Comparison of ENCODE assay signal across 11 cellular contexts in genomic region chr6:42566614-42567208, GRCh38. TPM values are rescaled to one million over a fixed set of nuclear protein-coding genes. Genes with fewer than 3 reads are reported as not detected.
DNase-seq lines count a peak whose midpoint lies in the region; ATAC-seq and TF ChIP-seq lines count a peak whose summit lies in the region.
"Had no signal": no experiment of that assay in that cellular context is flagged by ENCODE, and none has a peak within 500 bp of the region (broad histone marks: within the 10 kb centered on the region; RNA-seq: fewer than 3 reads in every experiment).

No MANE protein-coding gene starts in this region.

- H3K4me3 ChIP-seq in Karpas-422 (ENCODE audit: low read length) = no peak overlapping the region
- no peak overlapping the region for H3K4me3 ChIP-seq in adipocyte (ENCODE audit: low read length)
- H3K4me3 ChIP-seq in neutrophil (ENCODE audit: low read depth in 1 of 2, low read length in 1 of 2) = peak overlapping the region; percentile 94 to 96
- H3K4me3 ChIP-seq in prostate gland = no peak overlapping the region

- DNase-seq in CD1c-positive myeloid dendritic cell (ENCODE audit: extremely low spot score) = peak; percentile 8
- no peak for DNase-seq in Karpas-422
- DNase-seq in adipocyte (ENCODE audit: low read depth) = no peak
- no peak for DNase-seq in NCI-H1417 treated with DMSO at 0.1 percent for 48 hours (lab: John Stamatoyannopoulos, UW)
- DNase-seq in prostate gland (ENCODE audit: low spot score) = no peak
- DNase-seq: adrenal gland; retina; stimulated activated CD4-positive, alpha-beta T cell treated with anti-CD3 and anti-CD28 coated beads, Interleukin-4, amount 100 ng/mL, for 24 hours had no signal

- intact Hi-C loops in prostate gland (cut with DNase I) = no loop called here

- no peak overlapping the region for H3K4me2 ChIP-seq in Karpas-422 (ENCODE audit: low read depth, low read length, poor library complexity, severe bottlenecking)

- H3K9me3 ChIP-seq in Karpas-422 (ENCODE audit: low read length) = no peaks in the 10 kb centered on the region
- no peaks in the 10 kb centered on the region for H3K9me3 ChIP-seq in adipocyte (ENCODE audit: control insufficient read depth, low read length)
- no peaks in the 10 kb centered on the region for H3K9me3 ChIP-seq in neutrophil
- H3K9me3 ChIP-seq in prostate gland = no peaks in the 10 kb centered on the region
- H3K9me3 ChIP-seq: adrenal gland had no signal

- peaks cover 37% of the 10 kb centered on the region for H3K4me1 ChIP-seq in Karpas-422 (ENCODE audit: low read length)
- peaks cover 25% of the 10 kb centered on the region for H3K4me1 ChIP-seq in adipocyte (ENCODE audit: control insufficient read depth, insufficient read depth, low read length)
- peaks cover 61 to 76% of the 10 kb centered on the region in 2 experiments for H3K4me1 ChIP-seq in neutrophil (ENCODE audit: control insufficient read depth in 1 of 2, insufficient read depth in 1 of 2, low read depth in 1 of 2, low read length in 1 of 2)
- H3K4me1 ChIP-seq in prostate gland (replicated peaks) = no peaks in the 10 kb centered on the region

- no peak for TF ChIP-seq POLR2A in prostate gland (IDR thresholded peaks at IDR 0.05)

- H3K79me2 ChIP-seq in Karpas-422 (ENCODE audit: low read length) = peaks cover 74% of the 10 kb centered on the region

- no peak overlapping the region for H2AFZ ChIP-seq in Karpas-422 (ENCODE audit: low read length)

- ATAC-seq in HG03571 (IDR thresholded peaks at IDR 0.05; ENCODE audit: unreplicated experiment) (no peak), GM19395 (IDR thresholded peaks at IDR 0.05; ENCODE audit: unreplicated experiment) (no peak)

- no peaks in the 10 kb centered on the region for H3K9me2 ChIP-seq in Karpas-422 (replicated peaks; ENCODE audit: insufficient read depth, low read length)

- H3K27ac ChIP-seq in Karpas-422 (ENCODE audit: low read length) = 0 out of 2 replicates have a peak overlapping the region, but pooled peaks have one; percentile 31
- peak overlapping the region; percentile 99 for H3K27ac ChIP-seq in neutrophil
- H3K27ac ChIP-seq in prostate gland = no peak overlapping the region

- WGBS in prostate gland = 76% methylated on average over 5 of the region's 5 CpGs

- H3K27me3 ChIP-seq in Karpas-422 (ENCODE audit: low read length) = no peaks in the 10 kb centered on the region
- H3K27me3 ChIP-seq in adipocyte (replicated peaks; ENCODE audit: control insufficient read depth, insufficient read depth, low read length) = no peaks in the 10 kb centered on the region
- no peaks in the 10 kb centered on the region for H3K27me3 ChIP-seq in neutrophil
- no peaks in the 10 kb centered on the region for H3K27me3 ChIP-seq in prostate gland (replicated peaks; ENCODE audit: insufficient read depth)
- H3K27me3 ChIP-seq: adrenal gland had no signal

- TF ChIP-seq CTCF in neutrophil (IDR thresholded peaks at IDR 0.05) (no peak), prostate gland (IDR thresholded peaks at IDR 0.05) (no peak)

- H3K36me3 ChIP-seq in Karpas-422 (ENCODE audit: insufficient read depth, low read length) = peaks cover 19% of the 10 kb centered on the region
- H3K36me3 ChIP-seq in adipocyte (ENCODE audit: control insufficient read depth, insufficient read depth, low read length, severe bottlenecking) = peaks cover 4% of the 10 kb centered on the region
- peaks cover 3% of the 10 kb centered on the region for H3K36me3 ChIP-seq in neutrophil
- H3K36me3 ChIP-seq in prostate gland = no peaks in the 10 kb centered on the region
- H3K36me3 ChIP-seq: adrenal gland had no signal

- no peak overlapping the region for H3K9ac ChIP-seq in Karpas-422 (ENCODE audit: low read length)
- H3K9ac ChIP-seq in adipocyte (ENCODE audit: low read length) = peak overlapping the region; percentile 25

- no peaks in the 10 kb centered on the region for H4K20me1 ChIP-seq in Karpas-422 (ENCODE audit: insufficient read depth, low read depth, low read length)

RNA-seq across cellular contexts. Expression of gene UBR2, which starts 2.9 kb away (rescaled TPM):
- 22.6 and 28.4 TPM in 2 replicates for total RNA-seq in Karpas-422 (2014; rRNA removed; shearing (Covaris generic); ENCODE audit: low replicate concordance)
- 10 to 100 TPM; 24.2 to 25.6 TPM for total RNA-seq in prostate gland

Comparison
In these comparisons a context has a peak if more than half of its experiments do, and no peak if none do; other contexts are left out.
1. H3K27ac ChIP-seq: peak in Karpas-422 (single experiment) and neutrophil (single experiment); none in prostate gland (0 of 2).
2. H3K4me3 ChIP-seq: peak in neutrophil (2 of 2); none in Karpas-422 (single experiment), adipocyte (single experiment) and prostate gland (0 of 2).